In genomic region chr7:105916603-105917002, GRCh38 we compare ENCODE assay signal across 24 cellular contexts. TPM values are rescaled to one million over a fixed set of nuclear protein-coding genes. Genes with fewer than 3 reads are reported as not detected.
A peak's percentile ranks its signal among the peaks of the same experiment; 100 is the strongest.
DNase-seq lines count a peak whose midpoint lies in the region; ATAC-seq, FAIRE-seq and TF ChIP-seq lines count a peak whose summit lies in the region.
"Had no signal": no experiment of that assay in that cellular context is flagged by ENCODE, and none has a peak within 500 bp of the region (broad histone marks: within the 10 kb centered on the region; RNA-seq: fewer than 3 reads in every experiment).

No MANE protein-coding gene starts in this region.

- DNase-seq in ELR (ENCODE audit: low read depth) (peak; percentile 18), PC-3 (peak; percentile 33), bronchial epithelial cell (ENCODE audit: low read depth) (peak; percentile 6), hepatic stellate cell (ENCODE audit: low spot score) (peak; percentile 42), erythroblast (lab: John Stamatoyannopoulos, UW) (no peak), GM10248 (ENCODE audit: extremely low spot score) (no peak), mesendoderm (no peak)
- DNase-seq: activated naive CD4-positive, alpha-beta T cell treated with anti-CD3 and anti-CD28 coated beads, Interleukin-2, amount 10 ng/mL, durations not matched to agents 7 days and 5 days; anterior cingulate cortex; CD4-positive, CD25-positive, alpha-beta regulatory T cell; cerebellar nuclear complex; islet precursor cell; NCI-H1092 treated with DMSO at 0.1 percent for 48 hours; NCI-H1930; NCI-H526 treated with DMSO at 0.1 percent for 48 hours; spleen; stimulated activated CD4-positive, alpha-beta T cell treated with anti-CD3 and anti-CD28 coated beads, Interleukin-4, amount 100 ng/mL, for 24 hours; stimulated activated naive CD4-positive, alpha-beta T cell had no signal

- H4K8ac ChIP-seq in mesendoderm (ENCODE audit: low read depth, low read length) = no peak overlapping the region

- no peaks in the 10 kb centered on the region for H4K20me1 ChIP-seq in PC-3 (ENCODE audit: low read length)

- H2BK15ac ChIP-seq in mesendoderm (replicated peaks; ENCODE audit: low read depth) = no peak overlapping the region

- no peak overlapping the region for H2BK5ac ChIP-seq in mesendoderm (ENCODE audit: low read length)

- H3K9ac ChIP-seq in PC-3 (ENCODE audit: low read length) (no peak overlapping the region), mesendoderm (ENCODE audit: low read length) (no peak overlapping the region)

- H2BK120ac ChIP-seq in mesendoderm (ENCODE audit: low read depth, low read length) = no peak overlapping the region

- TF ChIP-seq POLR2A in erythroblast (IDR thresholded peaks at IDR 0.05; ENCODE audit: low read length) = no peak

- no peaks in the 10 kb centered on the region for H3K27me3 ChIP-seq in PC-3 (ENCODE audit: low read length)
- no peaks in the 10 kb centered on the region for H3K27me3 ChIP-seq in bronchial epithelial cell (ENCODE audit: control insufficient read depth, insufficient read depth, low read length)
- no peaks in the 10 kb centered on the region for H3K27me3 ChIP-seq in mesendoderm (ENCODE audit: insufficient read depth, low read length, poor library complexity)
- H3K27me3 ChIP-seq: spleen had no signal

- no peak overlapping the region for H3K4me3 ChIP-seq in PC-3 (ENCODE audit: low read length)
- H3K4me3 ChIP-seq in bronchial epithelial cell (ENCODE audit: low read depth, low read length) = no peak overlapping the region
- no peak overlapping the region for H3K4me3 ChIP-seq in mesendoderm (ENCODE audit: low read length)
- H3K4me3 ChIP-seq: spleen had no signal

- H3K79me2 ChIP-seq in PC-3 (ENCODE audit: low read length) = no peaks in the 10 kb centered on the region
- H3K79me2 ChIP-seq in mesendoderm (ENCODE audit: control insufficient read depth, insufficient read depth, low read length) = no peaks in the 10 kb centered on the region

- ATAC-seq in PC-3 = peak; percentile 74
- no peak for ATAC-seq in HG03025 (IDR thresholded peaks at IDR 0.05; ENCODE audit: low FRiP score, unreplicated experiment)
- ATAC-seq: HepG2; natural killer cell treated with Interleukin-12 subunit alpha and Interleukin-12 subunit beta and Interleukin-15 and Interleukin-18, amount 100 ng/mL, for 72 hours had no signal

- no peak overlapping the region for H2AFZ ChIP-seq in PC-3 (ENCODE audit: low read length)

- no peak for FAIRE-seq in bronchial epithelial cell (lab: Jason Lieb, UNC)
- FAIRE-seq: endothelial cell of umbilical vein, GM18507, HepG2 had no signal

- CTCF ChIA-PET in PC-3 (lab: Charles Lee) (no interaction called here), GM10248 (lab: Yijun Ruan, JAX) (no interaction called here)

- no peak overlapping the region for H4K5ac ChIP-seq in mesendoderm (ENCODE audit: low read length)

- TF ChIP-seq CTCF in PC-3 (conservative IDR thresholded peaks at IDR 0.05; ENCODE audit: low read depth, low read length) = no peak
- TF ChIP-seq CTCF in bronchial epithelial cell (IDR thresholded peaks at IDR 0.05; ENCODE audit: insufficient read depth, low read length, severe bottlenecking) = no peak
- TF ChIP-seq CTCF in GM10248 (IDR thresholded peaks at IDR 0.05; ENCODE audit: control extremely low read depth, extremely low read depth, low read depth, missing control alignments) = no peak

- H3K23ac ChIP-seq in mesendoderm (ENCODE audit: low read length) = no peak overlapping the region

- no CpG with 5 or more reads among the region's 1 CpG for WGBS in mesendoderm (ENCODE audit: extremely low coverage, insufficient coverage, low lambda C conversion rate)

- no peak overlapping the region for H3K4ac ChIP-seq in mesendoderm (ENCODE audit: low read depth, low read length)

- POLR2A ChIA-PET in PC-3 (lab: Charles Lee; ENCODE audit: unreplicated experiment) = no interaction called here
- POLR2A ChIA-PET in GM10248 (lab: Yijun Ruan, JAX) = no interaction called here

- H3K4me1 ChIP-seq in PC-3 (ENCODE audit: insufficient read depth, low read length) (no peaks in the 10 kb centered on the region), mesendoderm (ENCODE audit: control insufficient read depth, low read depth, low read length) (no peaks in the 10 kb centered on the region)
- H3K4me1 ChIP-seq: spleen had no signal

- no peak overlapping the region for H2AK5ac ChIP-seq in mesendoderm (ENCODE audit: low read length)

- H3K9me2 ChIP-seq in PC-3 (replicated peaks; ENCODE audit: low read length) = no peaks in the 10 kb centered on the region

- H3K79me1 ChIP-seq in mesendoderm (ENCODE audit: low read length) = no peaks in the 10 kb centered on the region

- H3K36me3 ChIP-seq in PC-3 (ENCODE audit: low read depth, low read length) = no peaks in the 10 kb centered on the region
- H3K36me3 ChIP-seq in bronchial epithelial cell (ENCODE audit: control insufficient read depth, insufficient read depth, low read length) = no peaks in the 10 kb centered on the region
- H3K36me3 ChIP-seq in mesendoderm (ENCODE audit: control insufficient read depth, insufficient read depth, low read length) = peaks cover 1% of the 10 kb centered on the region
- H3K36me3 ChIP-seq: spleen had no signal

- no peaks in the 10 kb centered on the region for H3F3A ChIP-seq in PC-3 (ENCODE audit: low read length, unreplicated experiment)

- no peak overlapping the region for H3K56ac ChIP-seq in mesendoderm (ENCODE audit: low read length)

- no peak overlapping the region for H3K27ac ChIP-seq in PC-3 (ENCODE audit: low read length)
- no peak overlapping the region for H3K27ac ChIP-seq in mesendoderm (ENCODE audit: low read depth, low read length)
- H3K27ac ChIP-seq: HL-60, spleen had no signal

- H3K18ac ChIP-seq in mesendoderm (ENCODE audit: low read length) = no peak overlapping the region

- H3K9me3 ChIP-seq in PC-3 (ENCODE audit: low read length) = no peaks in the 10 kb centered on the region
- H3K9me3 ChIP-seq: spleen had no signal

- H3K4me2 ChIP-seq in PC-3 (ENCODE audit: low read length) (no peak overlapping the region), mesendoderm (ENCODE audit: low read length) (no peak overlapping the region)

- no TSS peak for BruUV-seq in PC-3 (replicated peaks; lab: Mats Ljungman, UMichigan)

- intact Hi-C loops in PC-3 (cut with micrococcal nuclease) = no loop called here

RNA-seq across cellular contexts. Expression of gene ATXN7L1, which starts 40.2 kb away (rescaled TPM):
- total RNA-seq in PC-3 (2014; rRNA removed) = 6.2 and 16.0 TPM in 2 replicates
- 2.4 and 4.2 TPM in 2 replicates for total RNA-seq in bronchial epithelial cell
- polyA plus RNA-seq in mesendoderm (2013, experiment 1 of 2) = 27.2 TPM
- 28.3 TPM for polyA plus RNA-seq in mesendoderm (2013, experiment 2 of 2)

RNA-seq across cellular contexts. Expression of gene CDHR3, which starts 46.5 kb away (rescaled TPM):
- total RNA-seq in PC-3 (2014; rRNA removed) = 5.9 and 9.8 TPM in 2 replicates
- 0.51 and 1.1 TPM in 2 replicates for total RNA-seq in bronchial epithelial cell
- 4.3 TPM for polyA plus RNA-seq in mesendoderm (2013, experiment 1 of 2)
- 4.9 TPM for polyA plus RNA-seq in mesendoderm (2013, experiment 2 of 2)
- total RNA-seq: natural killer cell treated with Interleukin-12 subunit alpha and Interleukin-12 subunit beta and Interleukin-15 and Interleukin-18, amount 100 ng/mL, for 72 hours had no signal

Comparison
In these comparisons a context has a peak if more than half of its experiments do, and no peak if none do; other contexts are left out.
1. DNase-seq: peak in ELR (single experiment), PC-3 (single experiment), bronchial epithelial cell (single experiment) and hepatic stellate cell (single experiment); none in erythroblast (0 of 2), GM10248 (single experiment) and mesendoderm (single experiment).